In genomic region chr2:111946294-111947114, GRCh38 we compare ENCODE assay signal across 8 cellular contexts. TPM values are rescaled to one million over a fixed set of nuclear protein-coding genes. Genes with fewer than 3 reads are reported as not detected.
DNase-seq lines count a peak whose midpoint lies in the region; ATAC-seq and TF ChIP-seq lines count a peak whose summit lies in the region.

No MANE protein-coding gene starts in this region.

- no peaks in the 10 kb centered on the region for H3F3A ChIP-seq in neural progenitor cell (ENCODE audit: low read depth)

- H3K27me3 Mint-ChIP-seq in neural progenitor cell (ENCODE audit: insufficient read depth, low read depth): no peaks in the 10 kb centered on the region

- no peaks in the 10 kb centered on the region for H4K20me1 ChIP-seq in neural progenitor cell (ENCODE audit: low read depth)

- H3K36me3 ChIP-seq in mucosa of descending colon (ENCODE audit: low read depth) (no peaks in the 10 kb centered on the region), neural progenitor cell (no peaks in the 10 kb centered on the region)

- peaks cover 24% of the 10 kb centered on the region for H3K4me1 ChIP-seq in mucosa of descending colon (ENCODE audit: low read depth)
- H3K4me1 ChIP-seq in neural progenitor cell: peaks cover 4% of the 10 kb centered on the region

- no peak overlapping the region for H3K4me2 ChIP-seq in neural progenitor cell

- no peaks in the 10 kb centered on the region for H3K27me3 ChIP-seq in dorsolateral prefrontal cortex
- H3K27me3 ChIP-seq in neural progenitor cell: no peaks in the 10 kb centered on the region

- DNase-seq in D341Med (ENCODE audit: low spot score) (peak; percentile 54), NCI-H345 (lab: John Stamatoyannopoulos, UW) (peak; percentile 70), dorsolateral prefrontal cortex (peak in 1 of 10 donors; percentile 18), mucosa of descending colon (peak; percentile 61 to 71 (median 70)), neural progenitor cell (ENCODE audit: low spot score) (no peak)
- DNase-seq in stimulated activated CD4-positive, alpha-beta T cell treated with anti-CD3 and anti-CD28 coated beads, Interleukin-4, amount 100 ng/mL, for 4 hours: no peak
- no peak for DNase-seq in stimulated activated naive CD8-positive, alpha-beta T cell treated with anti-CD3 and anti-CD28 coated beads, Interleukin-15, Interleukin-2, amounts not matched to agents 100 U/mL and 50 U/mL, for 24 hours
- DNase-seq in NK-92 treated with Interleukin-12 subunit alpha and Interleukin-12 subunit beta, amount 100 ng/mL, for 24 hours (lab: John Stamatoyannopoulos, UW): no peak

- H3K9ac ChIP-seq in neural progenitor cell: no peak overlapping the region

- H2AFZ ChIP-seq in neural progenitor cell (replicated peaks): no peak overlapping the region

- no peaks in the 10 kb centered on the region for H3K79me2 ChIP-seq in neural progenitor cell (ENCODE audit: low read depth)

- no peak overlapping the region for H3K4me3 Mint-ChIP-seq in neural progenitor cell

- peaks cover 5% of the 10 kb centered on the region for H3K36me3 Mint-ChIP-seq in neural progenitor cell

- no peaks in the 10 kb centered on the region for H3K9me3 Mint-ChIP-seq in neural progenitor cell

- H3K4me3 ChIP-seq in dorsolateral prefrontal cortex (no peak overlapping the region), mucosa of descending colon (no peak overlapping the region), neural progenitor cell (no peak overlapping the region)

- H3K27ac ChIP-seq in dorsolateral prefrontal cortex: peak overlapping the region in 58 of 59 donors; percentile 59 to 95 (median 86)
- no peak overlapping the region for H3K27ac ChIP-seq in neural progenitor cell

- TF ChIP-seq CTCF in dorsolateral prefrontal cortex (IDR thresholded peaks at IDR 0.05 in 54 of 56, conservative IDR thresholded peaks at IDR 0.05 in 2 of 56; ENCODE audit: low read depth in 1 of 56, partially characterized antibody in 56 of 56): no peak
- TF ChIP-seq CTCF in mucosa of descending colon (IDR thresholded peaks at IDR 0.05): no peak
- no peak for TF ChIP-seq CTCF in neural progenitor cell (IDR thresholded peaks at IDR 0.05)

- peak; percentile 97 for ATAC-seq in mucosa of descending colon
- no peak for ATAC-seq in stimulated activated naive CD8-positive, alpha-beta T cell treated with anti-CD3 and anti-CD28 coated beads, Interleukin-15, Interleukin-2, amounts not matched to agents 100 U/mL and 50 U/mL, for 24 hours

- peaks cover 19% of the 10 kb centered on the region for H3K4me1 Mint-ChIP-seq in neural progenitor cell

- no peak overlapping the region for H3K27ac Mint-ChIP-seq in neural progenitor cell

- H3K9me3 ChIP-seq in mucosa of descending colon (no peaks in the 10 kb centered on the region), neural progenitor cell (ENCODE audit: low read depth) (no peaks in the 10 kb centered on the region)

- intact Hi-C loops in dorsolateral prefrontal cortex (cut with DNase I) (no loop called here), mucosa of descending colon (cut with DNase I, micrococcal nuclease) (no loop called here)

RNA-seq across cellular contexts. Expression of gene MERTK, which starts 48.1 kb away (rescaled TPM):
- total RNA-seq in dorsolateral prefrontal cortex: 10 to 100 TPM in 119 of 120 experiments, 1 to 10 TPM in 1; 9.8 to 72.4 (median 25.3) TPM
- 10 to 100 TPM in 2 of 3 donors, 1 to 10 TPM in 1; 9.3 to 17.2 (median 13.7) TPM for total RNA-seq in mucosa of descending colon
- total RNA-seq in neural progenitor cell (ENCODE audit: low replicate concordance): 4.6 and 6.1 TPM in 2 replicates

Comparison
In these comparisons a context has a peak if more than half of its experiments do, and no peak if none do; other contexts are left out.
1. DNase-seq: peak in D341Med (single experiment), NCI-H345 (single experiment) and mucosa of descending colon (3 of 3); none in stimulated activated CD4-positive, alpha-beta T cell treated with anti-CD3 and anti-CD28 coated beads, Interleukin-4, amount 100 ng/mL, for 4 hours (0 of 2), stimulated activated naive CD8-positive, alpha-beta T cell treated with anti-CD3 and anti-CD28 coated beads, Interleukin-15, Interleukin-2, amounts not matched to agents 100 U/mL and 50 U/mL, for 24 hours (single experiment), neural progenitor cell (single experiment) and NK-92 treated with Interleukin-12 subunit alpha and Interleukin-12 subunit beta, amount 100 ng/mL, for 24 hours (single experiment).